In the genomic region with DNA sequence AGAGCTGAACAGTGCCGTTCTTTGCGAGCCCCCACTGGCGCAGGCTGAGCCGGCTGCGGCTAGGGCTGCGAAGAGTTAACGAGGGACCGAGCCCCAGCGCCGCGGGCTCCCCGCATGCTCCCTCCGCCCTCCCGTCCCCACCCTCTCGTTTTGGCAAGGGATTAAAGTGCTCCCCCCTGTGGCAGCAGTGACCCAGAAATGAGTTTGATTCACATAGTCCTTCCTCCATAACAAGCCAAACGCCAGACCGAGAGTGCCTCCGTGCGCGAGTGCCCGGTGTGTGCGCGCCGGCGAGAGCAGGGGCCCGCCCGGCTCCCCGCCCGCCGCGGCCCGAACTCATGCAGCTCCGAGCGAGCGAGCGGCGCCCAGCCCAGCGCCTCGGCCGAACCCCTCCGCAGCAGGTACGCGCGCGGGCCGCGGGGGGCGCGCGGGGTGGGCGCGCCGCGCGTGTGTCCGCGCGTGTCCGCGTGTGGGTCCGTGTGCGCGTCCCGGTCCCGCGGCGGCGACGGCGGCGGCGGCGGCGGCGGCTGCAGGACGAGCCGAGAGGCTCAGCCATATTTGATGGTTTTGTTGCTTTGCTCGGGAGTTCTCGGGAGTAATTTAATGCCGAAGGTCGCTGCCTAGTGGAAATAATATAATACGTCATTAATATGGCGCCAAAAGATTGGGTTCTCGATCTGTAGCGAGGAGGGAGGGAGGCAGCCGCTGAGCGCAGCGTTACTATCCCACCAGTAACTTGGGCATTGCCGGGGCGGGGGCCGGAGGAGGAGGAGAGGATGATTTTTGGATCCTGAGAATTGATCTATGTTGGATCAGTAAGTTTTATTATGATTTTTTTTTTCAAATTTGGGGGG, we compare ENCODE assay signal across 1 cellular context.
TF ChIP-seq lines count a peak whose summit lies in the region.

A gene (plus strand): TSS at position 224 of the 854 bp plus-strand sequence. CDS start 22,059 bp downstream, outside the sequence.

TF ChIP-seq in IMR-90, 13 proteins besides CTCF, POLR2A, EP300 and RAD21 (continued from another document):
- peak; percentile 90 for TF ChIP-seq SMC3 (IDR thresholded peaks at IDR 0.05; ENCODE audit: low read depth, low read length)
TF ChIP-seq in IMR-90: peak in this region for 4.
